In genomic region chr19:1472227-1473055, GRCh38 we compare ENCODE assay signal across 19 cellular contexts. TPM values are rescaled to one million over a fixed set of nuclear protein-coding genes. Genes with fewer than 3 reads are reported as not detected.
A peak's percentile ranks its signal among the peaks of the same experiment; 100 is the strongest.
DNase-seq lines count a peak whose midpoint lies in the region; ATAC-seq, FAIRE-seq and TF ChIP-seq lines count a peak whose summit lies in the region.
"Had no signal": no experiment of that assay in that cellular context is flagged by ENCODE, and none has a peak within 500 bp of the region (broad histone marks: within the 10 kb centered on the region; RNA-seq: fewer than 3 reads in every experiment).

No MANE protein-coding gene starts in this region.

- no peaks in the 10 kb centered on the region for H3K9me3 Mint-ChIP-seq in brain
- H3K9me3 Mint-ChIP-seq in stimulated activated effector memory CD8-positive, alpha-beta T cell treated with anti-CD3 and anti-CD28 coated beads, Interleukin-12 subunit alpha, Interleukin-12 subunit beta, amount 100 ng/mL, for 72 hours: no peaks in the 10 kb centered on the region
- H3K9me3 Mint-ChIP-seq: mesothelial cell of epicardium; stimulated activated memory B cell treated with anti-CD40 and anti-IgM and Interleukin-4, amounts not matched to agents 10 μg/mL and 1 μg/mL and 100 μg/mL, for 72 hours had no signal

- H3K9me3 ChIP-seq in right cardiac atrium (ENCODE audit: control insufficient read depth, low read length): no peaks in the 10 kb centered on the region
- H3K9me3 ChIP-seq: heart right ventricle had no signal

- H3K27me3 Mint-ChIP-seq in brain: no peaks in the 10 kb centered on the region

- no peak overlapping the region for H3K4me3 ChIP-seq in right cardiac atrium (ENCODE audit: low read length)
- H3K4me3 ChIP-seq: heart right ventricle, skin epidermis had no signal

- peak in 2 of 3 donors; percentile 44 to 59 for DNase-seq in right cardiac atrium
- DNase-seq in cardiac septum (ENCODE audit: low spot score): no peak
- no peak for DNase-seq in stimulated activated effector memory CD8-positive, alpha-beta T cell treated with anti-CD3 and anti-CD28 coated beads, Interleukin-12 subunit alpha, Interleukin-12 subunit beta, amount 100 ng/mL, for 72 hours (ENCODE audit: low spot score in 2 of 2)
- no peak for DNase-seq in GM19239 (ENCODE audit: insufficient read length, low spot score)
- DNase-seq: activated CD4-positive, CD25-positive, alpha-beta regulatory T cell treated with anti-CD3 and anti-CD28 coated beads, Interleukin-2, amount 50 U/mL, for 72 hours; activated CD8-positive, alpha-beta memory T cell treated with anti-CD3 and anti-CD28 coated beads, Interleukin-2, amount 10 ng/mL, durations not matched to agents 7 days and 5 days; activated gamma-delta T cell treated with Interleukin-2 at 50 U/mL for 16 hours; dermis blood vessel endothelial cell; DMS153; heart right ventricle; islet precursor cell; NCI-H2029; NCI-H774 had no signal

- H3K4me3 Mint-ChIP-seq in brain: no peak overlapping the region
- H3K4me3 Mint-ChIP-seq in stimulated activated effector memory CD8-positive, alpha-beta T cell treated with anti-CD3 and anti-CD28 coated beads, Interleukin-12 subunit alpha, Interleukin-12 subunit beta, amount 100 ng/mL, for 72 hours: peak overlapping the region; percentile 68
- H3K4me3 Mint-ChIP-seq: activated CD8-positive, alpha-beta memory T cell treated with anti-CD3 and anti-CD28 coated beads, Interleukin-2, amount 10 ng/mL, durations not matched to agents 7 days and 5 days; mesothelial cell of epicardium; stimulated activated memory B cell treated with anti-CD40 and anti-IgM and Interleukin-4, amounts not matched to agents 10 μg/mL and 1 μg/mL and 100 μg/mL, for 72 hours had no signal

- 41% methylated on average over 42 of the region's 42 CpGs for WGBS in right cardiac atrium

- ATAC-seq in right cardiac atrium: no peak
- no peak for ATAC-seq in stimulated activated effector memory CD8-positive, alpha-beta T cell treated with anti-CD3 and anti-CD28 coated beads, Interleukin-12 subunit alpha, Interleukin-12 subunit beta, amount 100 ng/mL, for 72 hours
- ATAC-seq in HG03520 (IDR thresholded peaks at IDR 0.05; ENCODE audit: unreplicated experiment): no peak
- ATAC-seq: activated CD8-positive, alpha-beta memory T cell treated with anti-CD3 and anti-CD28 coated beads, Interleukin-2, amount 10 ng/mL, durations not matched to agents 7 days and 5 days; stimulated activated memory B cell treated with anti-CD40 and anti-IgM and Interleukin-4, amounts not matched to agents 10 μg/mL and 1 μg/mL and 100 μg/mL, for 72 hours had no signal

- intact Hi-C loops in right cardiac atrium (cut with DNase I): no loop called here
- intact Hi-C loops in cardiac septum (cut with DNase I): no loop called here

- H3K4me1 ChIP-seq in right cardiac atrium (ENCODE audit: control insufficient read depth, insufficient read depth, low read length): peaks cover 4% of the 10 kb centered on the region

- no peak for FAIRE-seq in GM19239 (lab: Jason Lieb, UNC)
- FAIRE-seq: RCC 7860 had no signal

- no peak overlapping the region for H3K27ac ChIP-seq in right cardiac atrium (ENCODE audit: low read length)
- H3K27ac ChIP-seq: heart right ventricle, skin epidermis had no signal

- peaks cover 22% of the 10 kb centered on the region for H3K4me1 Mint-ChIP-seq in brain
- H3K4me1 Mint-ChIP-seq in stimulated activated effector memory CD8-positive, alpha-beta T cell treated with anti-CD3 and anti-CD28 coated beads, Interleukin-12 subunit alpha, Interleukin-12 subunit beta, amount 100 ng/mL, for 72 hours: peaks cover 24% of the 10 kb centered on the region

- H3K27ac Mint-ChIP-seq in brain: peak overlapping the region in 4 of 5 experiments; percentile 37 to 93 (median 76)
- no peak overlapping the region for H3K27ac Mint-ChIP-seq in stimulated activated effector memory CD8-positive, alpha-beta T cell treated with anti-CD3 and anti-CD28 coated beads, Interleukin-12 subunit alpha, Interleukin-12 subunit beta, amount 100 ng/mL, for 72 hours
- H3K27ac Mint-ChIP-seq: activated CD8-positive, alpha-beta memory T cell treated with anti-CD3 and anti-CD28 coated beads, Interleukin-2, amount 10 ng/mL, durations not matched to agents 7 days and 5 days; mesothelial cell of epicardium; stimulated activated memory B cell treated with anti-CD40 and anti-IgM and Interleukin-4, amounts not matched to agents 10 μg/mL and 1 μg/mL and 100 μg/mL, for 72 hours had no signal

- H3K36me3 Mint-ChIP-seq in brain: peaks cover 3% of the 10 kb centered on the region
- peaks cover 14% of the 10 kb centered on the region for H3K36me3 Mint-ChIP-seq in stimulated activated effector memory CD8-positive, alpha-beta T cell treated with anti-CD3 and anti-CD28 coated beads, Interleukin-12 subunit alpha, Interleukin-12 subunit beta, amount 100 ng/mL, for 72 hours
- H3K36me3 Mint-ChIP-seq: activated CD8-positive, alpha-beta memory T cell treated with anti-CD3 and anti-CD28 coated beads, Interleukin-2, amount 10 ng/mL, durations not matched to agents 7 days and 5 days; mesothelial cell of epicardium had no signal

- H3K27me3 ChIP-seq in right cardiac atrium (ENCODE audit: control insufficient read depth, insufficient read depth): no peaks in the 10 kb centered on the region

- no peak for TF ChIP-seq CTCF in brain (conservative IDR thresholded peaks at IDR 0.05)

RNA-seq across cellular contexts. Expression of gene C19orf25, which starts 6.6 kb away (rescaled TPM):
- total RNA-seq in right cardiac atrium (10 to 100 TPM; 14.4 to 19.2 (median 18.1) TPM), cardiac septum (16.9 TPM)
- polyA plus RNA-seq in right cardiac atrium (23.6 TPM), brain (ENCODE audit: insufficient read depth, low read depth, low replicate concordance) (101 TPM)

RNA-seq across cellular contexts. Expression of gene PCSK4, which starts 17.7 kb away (rescaled TPM):
- total RNA-seq in right cardiac atrium (1 to 10 TPM in 3 of 4 donors, under 1 TPM in 1; 0.33 to 2.4 (median 1.4) TPM), cardiac septum (1.5 TPM)
- polyA plus RNA-seq in right cardiac atrium (1.7 TPM), brain (ENCODE audit: insufficient read depth, low read depth, low replicate concordance) (3.9 TPM)

RNA-seq across cellular contexts. Expression of gene REEP6, which starts 18.5 kb away (rescaled TPM):
- total RNA-seq in right cardiac atrium: 1 to 10 TPM; 1.1 to 1.8 (median 1.4) TPM
- 7.5 TPM for polyA plus RNA-seq in right cardiac atrium
- total RNA-seq in cardiac septum: 3.3 TPM
- 10.4 TPM for polyA plus RNA-seq in brain (ENCODE audit: insufficient read depth, low read depth, low replicate concordance)

RNA-seq across cellular contexts. Expression of gene APC2, which starts 22.5 kb away (rescaled TPM):
- under 1 TPM; 0.45 to 0.88 (median 0.68) TPM for total RNA-seq in right cardiac atrium
- polyA plus RNA-seq in right cardiac atrium: 0.61 TPM
- total RNA-seq in cardiac septum: 0.08 TPM
- 69.7 TPM for polyA plus RNA-seq in brain (ENCODE audit: insufficient read depth, low read depth, low replicate concordance)

RNA-seq across cellular contexts. Expression of gene RPS15, which starts 34.2 kb away (rescaled TPM):
- total RNA-seq in right cardiac atrium: 100 to 1,000 TPM; 635 to 772 (median 696) TPM
- polyA plus RNA-seq in right cardiac atrium: 1,857 TPM
- total RNA-seq in cardiac septum: 479 TPM
- 3,425 TPM for polyA plus RNA-seq in brain (ENCODE audit: insufficient read depth, low read depth, low replicate concordance)

Comparison
In these comparisons a context has a peak if more than half of its experiments do, and no peak if none do; other contexts are left out.
1. DNase-seq: peak in right cardiac atrium (2 of 3); none in cardiac septum (single experiment), stimulated activated effector memory CD8-positive, alpha-beta T cell treated with anti-CD3 and anti-CD28 coated beads, Interleukin-12 subunit alpha, Interleukin-12 subunit beta, amount 100 ng/mL, for 72 hours (0 of 2) and GM19239 (single experiment).